Comparison of ENCODE assay signal across 8 cellular contexts in genomic region chr6:14661188-14661587, GRCh38.
DNase-seq lines count a peak whose midpoint lies in the region; ATAC-seq and FAIRE-seq lines count a peak whose summit lies in the region.

No MANE protein-coding gene starts in this region.

- no peak for FAIRE-seq in frontal cortex (lab: Jason Lieb, UNC)

- peak; percentile 40 for DNase-seq in KG1 (lab: John Stamatoyannopoulos, UW)
- peak; percentile 44 to 50 for DNase-seq in activated T-cell treated with anti-CD3 and anti-CD28 coated beads, Interleukin-2, amount 50 U/mL, for 48 hours
- DNase-seq in stimulated activated CD4-positive, alpha-beta T cell treated with anti-CD3 and anti-CD28 coated beads, Interleukin-12 subunit alpha, Interleukin-12 subunit beta, amount 100 ng/mL, for 48 hours (ENCODE audit: low read depth in 2 of 3, low spot score in 1 of 3): peak in 2 of 3 donors; percentile 29 to 32
- no peak for DNase-seq in NCI-H1105 treated with DMSO at 0.1 percent for 48 hours (lab: John Stamatoyannopoulos, UW)
- no peak for DNase-seq in D341Med (ENCODE audit: low spot score)
- DNase-seq in frontal cortex (ENCODE audit: low spot score in 2 of 2): no peak
- DNase-seq in NCI-H187 treated with DMSO at 0.1 percent for 48 hours (lab: John Stamatoyannopoulos, UW): no peak

- peak; percentile 62 for ATAC-seq in GM18909 (IDR thresholded peaks at IDR 0.05; ENCODE audit: poor library complexity, unreplicated experiment)

Comparison
In these comparisons a context has a peak if more than half of its experiments do, and no peak if none do; other contexts are left out.
1. DNase-seq: peak in KG1 (single experiment), activated T-cell treated with anti-CD3 and anti-CD28 coated beads, Interleukin-2, amount 50 U/mL, for 48 hours (2 of 2) and stimulated activated CD4-positive, alpha-beta T cell treated with anti-CD3 and anti-CD28 coated beads, Interleukin-12 subunit alpha, Interleukin-12 subunit beta, amount 100 ng/mL, for 48 hours (2 of 3); none in NCI-H1105 treated with DMSO at 0.1 percent for 48 hours (single experiment), D341Med (single experiment), frontal cortex (0 of 2) and NCI-H187 treated with DMSO at 0.1 percent for 48 hours (single experiment).